2 cellular contexts compared by ENCODE assay signal in genomic region chr10:78335371-78335690, GRCh38.
TF ChIP-seq lines count a peak whose summit lies in the region.

No MANE protein-coding gene starts in this region.

TF ChIP-seq in SK-N-SH, 30 proteins besides CTCF, POLR2A, EP300 and RAD21:
- TF ChIP-seq JUND (IDR thresholded peaks at IDR 0.05), result no peak
- no peak for TF ChIP-seq EZH2phosphoT487 (IDR thresholded peaks at IDR 0.05; ENCODE audit: borderline replicate concordance, low read depth)
- no peak for TF ChIP-seq FOSL2 (IDR thresholded peaks at IDR 0.05; ENCODE audit: borderline replicate concordance, low read depth)
- TF ChIP-seq TCF12 (IDR thresholded peaks at IDR 0.05), result no peak
- no peak for TF ChIP-seq ELF1 (IDR thresholded peaks at IDR 0.05)
- no peak for TF ChIP-seq RFX5 (IDR thresholded peaks at IDR 0.05; ENCODE audit: low read length)
- no peak for TF ChIP-seq SIN3A (IDR thresholded peaks at IDR 0.05; ENCODE audit: borderline replicate concordance, low read depth, low read length)
- TF ChIP-seq GATA2 (CRISPR knock-in tag; IDR thresholded peaks at IDR 0.05), result no peak
- TF ChIP-seq, protein P1, sequence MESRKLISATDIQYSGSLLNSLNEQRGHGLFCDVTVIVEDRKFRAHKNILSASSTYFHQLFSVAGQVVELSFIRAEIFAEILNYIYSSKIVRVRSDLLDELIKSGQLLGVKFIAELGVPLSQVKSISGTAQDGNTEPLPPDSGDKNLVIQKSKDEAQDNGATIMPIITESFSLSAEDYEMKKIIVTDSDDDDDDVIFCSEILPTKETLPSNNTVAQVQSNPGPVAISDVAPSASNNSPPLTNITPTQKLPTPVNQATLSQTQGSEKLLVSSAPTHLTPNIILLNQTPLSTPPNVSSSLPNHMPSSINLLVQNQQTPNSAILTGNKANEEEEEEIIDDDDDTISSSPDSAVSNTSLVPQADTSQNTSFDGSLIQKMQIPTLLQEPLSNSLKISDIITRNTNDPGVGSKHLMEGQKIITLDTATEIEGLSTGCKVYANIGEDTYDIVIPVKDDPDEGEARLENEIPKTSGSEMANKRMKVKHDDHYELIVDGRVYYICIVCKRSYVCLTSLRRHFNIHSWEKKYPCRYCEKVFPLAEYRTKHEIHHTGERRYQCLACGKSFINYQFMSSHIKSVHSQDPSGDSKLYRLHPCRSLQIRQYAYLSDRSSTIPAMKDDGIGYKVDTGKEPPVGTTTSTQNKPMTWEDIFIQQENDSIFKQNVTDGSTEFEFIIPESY (IDR thresholded peaks at IDR 0.05; ENCODE audit: borderline replicate concordance, low read depth), result no peak
- TF ChIP-seq RCOR1 (IDR thresholded peaks at IDR 0.05; ENCODE audit: low read length), result no peak
- no peak for TF ChIP-seq CHD2 (IDR thresholded peaks at IDR 0.05; ENCODE audit: low read length, partially characterized antibody)
- TF ChIP-seq FOXJ3 (CRISPR knock-in tag; IDR thresholded peaks at IDR 0.05), result no peak
- TF ChIP-seq NRF1 (IDR thresholded peaks at IDR 0.05; ENCODE audit: low read depth, low read length), result no peak
- no peak for TF ChIP-seq REST (IDR thresholded peaks at IDR 0.05; ENCODE audit: low read depth, low read length)

TF ChIP-seq in endothelial cell of umbilical vein, 7 proteins besides CTCF, POLR2A, EP300 and RAD21:
- no peak for TF ChIP-seq EZH2 (IDR thresholded peaks at IDR 0.05; ENCODE audit: borderline replicate concordance, low read depth, low read length, severe bottlenecking)
- no peak for TF ChIP-seq POLR2AphosphoS5 (IDR thresholded peaks at IDR 0.05; ENCODE audit: insufficient read depth, low read depth, low read length)
- TF ChIP-seq GATA2 (IDR thresholded peaks at IDR 0.05; ENCODE audit: insufficient read depth, insufficient read length, low read depth, low read length), result no peak
- TF ChIP-seq MAX (IDR thresholded peaks at IDR 0.05; ENCODE audit: insufficient read depth, insufficient read length), result no peak
- TF ChIP-seq FOS (IDR thresholded peaks at IDR 0.05; ENCODE audit: borderline replicate concordance, insufficient read depth, low read length), result no peak
- no peak for TF ChIP-seq JUN (IDR thresholded peaks at IDR 0.05; ENCODE audit: borderline replicate concordance, insufficient read depth, insufficient read length, low read depth)
- TF ChIP-seq MYC (IDR thresholded peaks at IDR 0.05; ENCODE audit: low read depth, low read length), result no peak
